In the genomic region with DNA sequence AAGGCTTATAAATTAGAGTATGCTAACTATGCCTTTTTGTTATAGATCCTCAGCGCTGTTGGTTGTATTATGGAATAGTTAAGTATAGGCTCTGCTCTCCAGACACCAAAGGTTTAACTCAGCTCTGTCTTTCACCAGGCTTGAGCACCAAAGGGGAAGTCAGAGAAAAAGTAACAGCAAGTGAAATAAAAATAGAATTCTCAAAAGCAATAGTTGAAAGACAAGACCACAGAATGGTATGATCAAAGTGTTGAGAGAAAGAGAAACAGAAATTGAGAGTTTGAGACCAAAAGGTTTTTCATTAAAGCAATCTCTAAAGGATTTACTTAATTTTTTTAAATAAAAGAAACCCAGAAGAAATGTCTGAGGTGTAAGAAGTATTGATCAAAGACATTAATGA, we compare ENCODE assay signal across 14 cellular contexts.
DNase-seq lines count a peak whose midpoint lies in the region; ATAC-seq and TF ChIP-seq lines count a peak whose summit lies in the region.
"Had no signal": no experiment of that assay in that cellular context is flagged by ENCODE, and none has a peak within 500 bp of the region (broad histone marks: within the 10 kb centered on the region; RNA-seq: fewer than 3 reads in every experiment).

No MANE protein-coding gene starts in this region.

- H3K4me3 ChIP-seq in PC-9 = no peak overlapping the region

- no peaks in the 10 kb centered on the region for H4K20me1 ChIP-seq in PC-9 (ENCODE audit: insufficient read depth)

- H3K36me3 ChIP-seq in PC-9 (ENCODE audit: low read depth) = no peaks in the 10 kb centered on the region

- TF ChIP-seq CTCF in PC-9 (conservative IDR thresholded peaks at IDR 0.05) = no peak

- peaks cover 5% of the 10 kb centered on the region for H3K27me3 ChIP-seq in PC-9 (ENCODE audit: insufficient read depth, low read depth)

- ATAC-seq in GM18499 (IDR thresholded peaks at IDR 0.05; ENCODE audit: insufficient read depth, unreplicated experiment) = peak; percentile 96
- ATAC-seq in GM19455 (IDR thresholded peaks at IDR 0.05; ENCODE audit: unreplicated experiment) = peak; percentile 81
- peak; percentile 98 for ATAC-seq in HG02885 (IDR thresholded peaks at IDR 0.05; ENCODE audit: poor library complexity, unreplicated experiment)
- ATAC-seq in HG03521 (IDR thresholded peaks at IDR 0.05; ENCODE audit: unreplicated experiment) = peak; percentile 98
- ATAC-seq: T-helper 17 cell had no signal

- H3K9me3 ChIP-seq in PC-9 (ENCODE audit: insufficient read depth, low read depth) = no peaks in the 10 kb centered on the region

- no peaks in the 10 kb centered on the region for H3F3A ChIP-seq in PC-9 (ENCODE audit: insufficient read depth, low read depth)

- H3K4me1 ChIP-seq in PC-9 (replicated peaks; ENCODE audit: insufficient read depth) = no peaks in the 10 kb centered on the region

- POLR2A ChIA-PET in PC-9 (lab: Charles Lee; ENCODE audit: unreplicated experiment) = interaction anchor here (0.6 kb wide), 1 partner anchor 1655 kb away, joined by 6 read pairs; no protein-coding TSS in a partner anchor

- H2AFZ ChIP-seq in PC-9 = no peak overlapping the region

- H3K27ac ChIP-seq in PC-9 = no peak overlapping the region

- no peak overlapping the region for H3K4me2 ChIP-seq in PC-9

- no peaks in the 10 kb centered on the region for H3K79me2 ChIP-seq in PC-9 (ENCODE audit: low read depth)

- no peaks in the 10 kb centered on the region for H3K9me2 ChIP-seq in PC-9 (ENCODE audit: insufficient read depth)

- CTCF ChIA-PET in PC-9 (lab: Charles Lee) = no interaction called here

- BruUV-seq in PC-9 (replicated peaks; lab: Mats Ljungman, UMichigan) = no TSS peak

- intact Hi-C loops in PC-9 (cut with micrococcal nuclease; ENCODE audit: unreplicated experiment) = no loop called here

- DNase-seq in PC-9 (no peak), AG08395 (ENCODE audit: low spot score) (no peak), NCI-H146 treated with DMSO at 0.1 percent for 48 hours (lab: John Stamatoyannopoulos, UW; ENCODE audit: unreplicated experiment) (no peak), RKO (ENCODE audit: low spot score) (no peak)
- DNase-seq: activated CD4-positive, alpha-beta T cell treated with anti-CD3 and anti-CD28 coated beads, Interleukin-2, amount 50 U/mL, for 48 hours; activated naive CD4-positive, alpha-beta T cell treated with anti-CD3 and anti-CD28 coated beads for 36 hours; mesenchymal stem cell; NCI-H2081; stimulated activated CD8-positive, alpha-beta memory T cell treated with anti-CD3 and anti-CD28 coated beads, Interleukin-4, amount 100 ng/mL, for 48 hours; T-helper 17 cell had no signal
